ENCODE assay signal across 8 cellular contexts in the genomic region with DNA sequence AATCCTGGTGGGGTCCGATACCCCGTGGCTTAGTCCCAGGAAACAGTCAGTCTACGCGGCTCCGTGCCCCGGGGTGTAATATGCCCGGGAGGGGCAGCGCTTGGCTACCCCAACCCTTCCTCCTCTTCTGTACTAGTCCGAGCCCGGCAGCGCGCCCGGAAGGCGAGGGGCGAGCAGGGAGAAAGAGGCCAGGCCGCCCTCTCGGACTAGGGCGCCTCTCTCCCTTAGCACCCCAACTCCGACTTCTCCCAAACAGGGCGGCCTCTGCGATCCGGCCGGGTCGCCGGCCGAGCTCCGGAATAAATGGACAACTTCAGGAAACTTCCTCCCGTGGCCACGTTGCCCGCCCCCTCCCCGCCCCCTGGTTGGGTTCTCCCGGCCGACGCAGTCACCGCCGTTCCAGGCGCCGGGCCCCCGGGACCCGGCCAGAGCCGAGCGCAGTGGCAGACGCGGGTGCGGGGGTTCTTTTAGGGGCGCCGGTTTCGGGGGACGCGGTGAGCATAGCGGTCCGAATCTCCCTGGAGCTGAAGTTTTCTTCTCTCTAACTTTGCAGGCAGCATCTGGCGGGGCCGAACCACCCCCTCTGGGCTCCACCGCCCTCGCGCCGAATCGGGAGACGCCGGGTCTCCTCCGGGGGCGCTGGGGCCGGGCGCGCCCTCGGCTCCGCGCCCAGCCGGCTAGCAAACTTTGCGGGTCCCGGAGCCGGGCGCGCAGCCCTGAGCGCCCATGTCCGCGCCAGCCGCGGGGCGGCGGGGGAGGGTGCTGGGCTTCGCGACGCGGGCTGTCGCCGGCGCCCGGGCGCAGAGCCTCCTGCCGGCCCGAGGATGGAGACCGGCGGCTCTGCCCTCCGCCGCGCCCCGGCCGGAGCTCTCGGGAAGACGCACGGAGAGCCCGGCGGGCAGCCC. TPM values are rescaled to one million over a fixed set of nuclear protein-coding genes. Genes with fewer than 3 reads are reported as not detected.
A peak's percentile ranks its signal among the peaks of the same experiment; 100 is the strongest.
DNase-seq lines count a peak whose midpoint lies in the region; ATAC-seq and TF ChIP-seq lines count a peak whose summit lies in the region.

Gene SDK2, minus strand, starts transcription at position 301 of the 905 bp plus-strand sequence. CDS start 357 bp downstream, outside the sequence.

- in situ Hi-C loops in GM13976 (cut with MboI; ENCODE audit: low sequenced_read_pairs, unreplicated experiment): no loop called here

- H3K27ac ChIP-seq in gastroesophageal sphincter (peak within 1 kb of the TSS in 2 of 4 donors; percentile 27 to 51), ovary (no peak within 1 kb of the TSS)

- H3K27ac Mint-ChIP-seq in activated B cell treated with CpG ODN at 0.5 μM for 24 hours: peak within 1 kb of the TSS; percentile 24

- H3K36me3 ChIP-seq in H7 (replicated peaks; ENCODE audit: control insufficient read depth, insufficient read depth, low read length): no peaks in the 10 kb centered on the region
- no peaks in the 10 kb centered on the region for H3K36me3 ChIP-seq in gastroesophageal sphincter
- no peaks in the 10 kb centered on the region for H3K36me3 ChIP-seq in ovary

- H3K4me3 Mint-ChIP-seq in activated B cell treated with CpG ODN at 0.5 μM for 24 hours: peak within 1 kb of the TSS; percentile 87

- CTCF ChIA-PET in activated B cell treated with CpG ODN at 0.5 μM for 24 hours (lab: Charles Lee): interaction anchor here (0.9 to 3.6 kb wide), 5 partner anchors 57 to 220 kb away, joined by 3 to 18 read pairs (median 14); no protein-coding TSS in a partner anchor

- WGBS in gastroesophageal sphincter (ENCODE audit: low coverage in 1 of 2), 2 donors: 0% methylated on average over 2 of the region's 105 CpGs; no CpG with 5 or more reads in 1 of the 2 donors
- 0 to 1% (median 0%) methylated on average over 66 to 105 of the region's 105 CpGs for WGBS in ovary, 3 donors

- peak; percentile 15 for ATAC-seq in activated B cell treated with CpG ODN at 0.5 μM for 24 hours (ENCODE audit: low read depth)
- no peak for ATAC-seq in gastroesophageal sphincter
- ATAC-seq in HG02623 (IDR thresholded peaks at IDR 0.05; ENCODE audit: unreplicated experiment): no peak

- peak; percentile 86 for DNase-seq in H7
- DNase-seq in activated B cell treated with CpG ODN at 0.5 μM for 24 hours: peak; percentile 26
- peak in 1 of 5 donors; percentile 37 for DNase-seq in ovary
- no peak for DNase-seq in GM13976 (ENCODE audit: low spot score)
- no peak for DNase-seq in NCI-H1694 (lab: John Stamatoyannopoulos, UW)
- DNase-seq in NCI-H446 (lab: John Stamatoyannopoulos, UW): no peak

- H3K4me1 ChIP-seq in gastroesophageal sphincter: peaks cover 0 to 45% (median 19%) of the 10 kb centered on the region in 3 donors
- no peaks in the 10 kb centered on the region for H3K4me1 ChIP-seq in ovary (ENCODE audit: insufficient read depth)

- no peaks in the 10 kb centered on the region for H3K9me3 Mint-ChIP-seq in activated B cell treated with CpG ODN at 0.5 μM for 24 hours

- no peaks in the 10 kb centered on the region for H3K27me3 Mint-ChIP-seq in activated B cell treated with CpG ODN at 0.5 μM for 24 hours

- intact Hi-C loops in activated B cell treated with CpG ODN at 0.5 μM for 24 hours (cut with micrococcal nuclease) (loop anchor here (1.0 to 10.0 kb wide), 6 partner anchors 68 to 560 kb away; partner anchors contain the start of gene RPL38), ovary (cut with DNase I) (no loop called here)

- TF ChIP-seq CTCF in activated B cell treated with CpG ODN at 0.5 μM for 24 hours (IDR thresholded peaks at IDR 0.05): no peak
- no peak for TF ChIP-seq CTCF in gastroesophageal sphincter (IDR thresholded peaks at IDR 0.05)
- TF ChIP-seq CTCF in ovary (IDR thresholded peaks at IDR 0.05): no peak
- no peak for TF ChIP-seq CTCF in GM13976 (IDR thresholded peaks at IDR 0.05; ENCODE audit: borderline replicate concordance, control extremely low read depth, extremely low read depth, insufficient read depth, missing control alignments)

- no peak for TF ChIP-seq EP300 in gastroesophageal sphincter (IDR thresholded peaks at IDR 0.05)
- no peak for TF ChIP-seq EP300 in ovary (IDR thresholded peaks at IDR 0.05)

- H3K9me3 ChIP-seq in gastroesophageal sphincter: no peaks in the 10 kb centered on the region
- H3K9me3 ChIP-seq in ovary: no peaks in the 10 kb centered on the region

- H3K4me1 Mint-ChIP-seq in activated B cell treated with CpG ODN at 0.5 μM for 24 hours: peaks cover 27% of the 10 kb centered on the region

- H3K27me3 ChIP-seq in H7 (ENCODE audit: control insufficient read depth, insufficient read depth, low read length) (peaks cover 55% of the 10 kb centered on the region), gastroesophageal sphincter (peaks cover 98% of the 10 kb centered on the region), ovary (no peaks in the 10 kb centered on the region)

- no peak for TF ChIP-seq POLR2A in gastroesophageal sphincter (IDR thresholded peaks at IDR 0.05)
- no peak for TF ChIP-seq POLR2A in ovary (IDR thresholded peaks at IDR 0.05)

- POLR2A ChIA-PET in activated B cell treated with CpG ODN at 0.5 μM for 24 hours (lab: Charles Lee): interaction anchor here (0.6 to 2.1 kb wide), 3 partner anchors 24 to 77 kb away, joined by 3 to 8 read pairs (median 7); no protein-coding TSS in a partner anchor

- H3K4me3 ChIP-seq in H7 (ENCODE audit: insufficient read depth, low read depth, low read length) (peak within 1 kb of the TSS; percentile 73), gastroesophageal sphincter (peak within 1 kb of the TSS; percentile 10 to 57), ovary (peak within 1 kb of the TSS; percentile 27)

- H3K36me3 Mint-ChIP-seq in activated B cell treated with CpG ODN at 0.5 μM for 24 hours (ENCODE audit: low read depth): no peaks in the 10 kb centered on the region

RNA-seq across cellular contexts. Expression of gene SDK2, which starts in this region (rescaled TPM):
- total RNA-seq in H7 (2014; rRNA removed; shearing (Covaris generic)): 12.1 and 14.7 TPM in 2 replicates
- total RNA-seq in activated B cell treated with CpG ODN at 0.5 μM for 24 hours (1.7 and 2.5 TPM in 2 replicates), gastroesophageal sphincter (1 to 10 TPM in 1 of 4 donors, under 1 TPM in 3; 0.31 to 2.0 (median 0.78) TPM), ovary (1 to 10 TPM in 4 of 7 donors, under 1 TPM in 3; 0.40 to 5.4 (median 2.5) TPM)
- polyA plus RNA-seq in ovary: under 1 TPM; 0.58 to 0.91 TPM

Comparison
In these comparisons a context has a peak if more than half of its experiments do, and no peak if none do; other contexts are left out.
1. DNase-seq: peak in H7 (single experiment) and activated B cell treated with CpG ODN at 0.5 μM for 24 hours (single experiment); none in GM13976 (single experiment), NCI-H1694 (single experiment) and NCI-H446 (0 of 2).
2. Peak in every context shown above with its lines, with median percentiles within 50 percentile points of each other: H3K4me3 ChIP-seq.